Comparison of ENCODE assay signal across 21 cellular contexts in genomic region chr3:118544458-118544857, GRCh38.
A peak's percentile ranks its signal among the peaks of the same experiment; 100 is the strongest.
DNase-seq lines count a peak whose midpoint lies in the region; ATAC-seq, FAIRE-seq and TF ChIP-seq lines count a peak whose summit lies in the region.
"Had no signal": no experiment of that assay in that cellular context is flagged by ENCODE, and none has a peak within 500 bp of the region (broad histone marks: within the 10 kb centered on the region; RNA-seq: fewer than 3 reads in every experiment).

No MANE protein-coding gene starts in this region.

- H3K27me3 ChIP-seq in breast epithelium (no peaks in the 10 kb centered on the region), hepatocyte (no peaks in the 10 kb centered on the region), tibial artery (no peaks in the 10 kb centered on the region)
- H3K27me3 ChIP-seq: pancreas, tibial nerve had no signal

- WGBS in hepatocyte (ENCODE audit: low lambda C conversion rate, missing lambda C conversion rate) = 84% methylated on average over 5 of the region's 5 CpGs

- peak overlapping the region; percentile 75 for H3K27ac Mint-ChIP-seq in MCF 10A (ENCODE audit: low read depth, unreplicated experiment)
- H3K27ac Mint-ChIP-seq: activated CD8-positive, alpha-beta T cell treated with anti-CD3 and anti-CD28 coated beads for 36 hours; activated T-cell treated with anti-CD3 and anti-CD28 coated beads, Interleukin-2, amount 50 U/mL, for 72 hours; CD4-positive, alpha-beta T cell; stimulated activated effector memory CD8-positive, alpha-beta T cell treated with anti-CD3 and anti-CD28 coated beads, Interleukin-12 subunit alpha, Interleukin-12 subunit beta, amount 100 ng/mL, for 72 hours had no signal

- intact Hi-C loops in MCF 10A (cut with micrococcal nuclease) (no loop called here), breast epithelium (cut with DNase I; ENCODE audit: low total_unique reads) (no loop called here), tibial artery (cut with DNase I; ENCODE audit: low total_unique reads) (no loop called here)

- H3K4me1 ChIP-seq in breast epithelium (no peaks in the 10 kb centered on the region), hepatocyte (ENCODE audit: insufficient read depth) (peaks cover 13% of the 10 kb centered on the region), tibial artery (no peaks in the 10 kb centered on the region)
- H3K4me1 ChIP-seq: A549, pancreas, tibial nerve had no signal

- H3K9me3 Mint-ChIP-seq in MCF 10A (ENCODE audit: unreplicated experiment) = no peaks in the 10 kb centered on the region
- H3K9me3 Mint-ChIP-seq: activated CD8-positive, alpha-beta T cell treated with anti-CD3 and anti-CD28 coated beads for 36 hours had no signal

- POLR2A ChIA-PET in MCF 10A (lab: Yijun Ruan, JAX) (interaction anchor here (0.6 to 0.9 kb wide), 3 partner anchors 42 to 789 kb away, joined by 3 read pairs; no protein-coding TSS in a partner anchor), RWPE1 (lab: Yijun Ruan, JAX; ENCODE audit: low non-redundant PET) (no interaction called here)

- CTCF ChIA-PET in MCF 10A (lab: Yijun Ruan, JAX) = interaction anchor here (0.6 kb wide), 2 partner anchors 330 to 1144 kb away, joined by 3 read pairs; no protein-coding TSS in a partner anchor
- CTCF ChIA-PET in RWPE1 (lab: Yijun Ruan, JAX) = no interaction called here

- no peaks in the 10 kb centered on the region for H4K20me1 ChIP-seq in hepatocyte (ENCODE audit: insufficient read depth, poor library complexity, severe bottlenecking)

- H3K9me2 ChIP-seq in hepatocyte (replicated peaks; ENCODE audit: insufficient read depth) = no peaks in the 10 kb centered on the region

- H3K79me2 ChIP-seq in hepatocyte = no peaks in the 10 kb centered on the region

- H3K4me3 ChIP-seq in breast epithelium = no peak overlapping the region
- no peak overlapping the region for H3K4me3 ChIP-seq in hepatocyte
- no peak overlapping the region for H3K4me3 ChIP-seq in tibial artery
- H3K4me3 ChIP-seq: A549, pancreas, tibial nerve had no signal

- H3K9me3 ChIP-seq in breast epithelium = no peaks in the 10 kb centered on the region
- no peaks in the 10 kb centered on the region for H3K9me3 ChIP-seq in hepatocyte (ENCODE audit: low read depth)
- H3K9me3 ChIP-seq in tibial artery = no peaks in the 10 kb centered on the region
- H3K9me3 ChIP-seq: A549, pancreas, tibial nerve had no signal

- BruUV-seq in MCF 10A (replicated peaks; lab: Mats Ljungman, UMichigan) = no TSS peak

- H3K27ac ChIP-seq in breast epithelium = no peak overlapping the region
- peak overlapping the region; percentile 82 for H3K27ac ChIP-seq in RWPE1
- H3K27ac ChIP-seq in hepatocyte = no peak overlapping the region
- no peak overlapping the region for H3K27ac ChIP-seq in tibial artery
- H3K27ac ChIP-seq: A549, HL-60, pancreas, tibial nerve had no signal

- TF ChIP-seq POLR2A in breast epithelium (IDR thresholded peaks at IDR 0.05) = no peak

- H3K4me2 ChIP-seq in hepatocyte = no peak overlapping the region
- H3K4me2 ChIP-seq: A549 had no signal

- peaks cover 31% of the 10 kb centered on the region for H3K4me1 Mint-ChIP-seq in MCF 10A (ENCODE audit: insufficient read depth, unreplicated experiment)
- H3K4me1 Mint-ChIP-seq: stimulated activated effector memory CD8-positive, alpha-beta T cell treated with anti-CD3 and anti-CD28 coated beads, Interleukin-12 subunit alpha, Interleukin-12 subunit beta, amount 100 ng/mL, for 72 hours had no signal

- no peak overlapping the region for H3K4me3 Mint-ChIP-seq in MCF 10A (ENCODE audit: unreplicated experiment)
- H3K4me3 Mint-ChIP-seq: activated CD8-positive, alpha-beta T cell treated with anti-CD3 and anti-CD28 coated beads for 36 hours; activated T-cell treated with anti-CD3 and anti-CD28 coated beads, Interleukin-2, amount 50 U/mL, for 72 hours; CD4-positive, alpha-beta T cell; stimulated activated effector memory CD8-positive, alpha-beta T cell treated with anti-CD3 and anti-CD28 coated beads, Interleukin-12 subunit alpha, Interleukin-12 subunit beta, amount 100 ng/mL, for 72 hours had no signal

- TF ChIP-seq CTCF in MCF 10A (IDR thresholded peaks at IDR 0.05; ENCODE audit: unreplicated experiment) = no peak
- TF ChIP-seq CTCF in breast epithelium (IDR thresholded peaks at IDR 0.05) = no peak
- TF ChIP-seq CTCF in RWPE1 (conservative IDR thresholded peaks at IDR 0.05; ENCODE audit: low read depth) = no peak
- no peak for TF ChIP-seq CTCF in hepatocyte (IDR thresholded peaks at IDR 0.05; ENCODE audit: poor library complexity)
- TF ChIP-seq CTCF in tibial artery (IDR thresholded peaks at IDR 0.05) = no peak

- no peaks in the 10 kb centered on the region for H3K27me3 Mint-ChIP-seq in MCF 10A (ENCODE audit: insufficient read depth, unreplicated experiment)
- H3K27me3 Mint-ChIP-seq: activated CD8-positive, alpha-beta T cell treated with anti-CD3 and anti-CD28 coated beads for 36 hours; CD4-positive, alpha-beta T cell had no signal

- ATAC-seq in GM21360 (IDR thresholded peaks at IDR 0.05; ENCODE audit: unreplicated experiment) = no peak
- ATAC-seq: activated CD8-positive, alpha-beta T cell treated with anti-CD3 and anti-CD28 coated beads for 36 hours; activated T-cell treated with anti-CD3 and anti-CD28 coated beads, Interleukin-2, amount 50 U/mL, for 72 hours; left lobe of liver; pancreas; stimulated activated effector memory CD8-positive, alpha-beta T cell treated with anti-CD3 and anti-CD28 coated beads, Interleukin-12 subunit alpha, Interleukin-12 subunit beta, amount 100 ng/mL, for 72 hours had no signal

- peak; percentile 69 for FAIRE-seq in urothelium cell line (lab: Jason Lieb, UNC)
- FAIRE-seq: A549, pancreas, small intestine had no signal

- peak; percentile 61 for DNase-seq in MCF 10A (ENCODE audit: unreplicated experiment)
- no peak for DNase-seq in breast epithelium (ENCODE audit: low spot score in 2 of 2)
- peak; percentile 75 for DNase-seq in RWPE1 (ENCODE audit: low spot score)
- DNase-seq in hepatocyte (ENCODE audit: low spot score) = peak; percentile 15
- DNase-seq in urothelium cell line (ENCODE audit: low spot score) = peak; percentile 67
- DNase-seq in GM19240 (ENCODE audit: insufficient read length, low spot score) = no peak
- DNase-seq in tibial artery = no peak
- DNase-seq: activated CD8-positive, alpha-beta T cell treated with anti-CD3 and anti-CD28 coated beads for 36 hours; activated T-cell treated with anti-CD3 and anti-CD28 coated beads, Interleukin-2, amount 50 U/mL, for 72 hours; CD4-positive, alpha-beta T cell; GDM1; NCI-H1436 treated with DMSO at 0.1 percent for 48 hours; NCI-H446; pancreas; small intestine had no signal

- H3K36me3 Mint-ChIP-seq in MCF 10A (ENCODE audit: insufficient read depth, unreplicated experiment) = no peaks in the 10 kb centered on the region
- H3K36me3 Mint-ChIP-seq: stimulated activated effector memory CD8-positive, alpha-beta T cell treated with anti-CD3 and anti-CD28 coated beads, Interleukin-12 subunit alpha, Interleukin-12 subunit beta, amount 100 ng/mL, for 72 hours had no signal

- no peak overlapping the region for H2AFZ ChIP-seq in hepatocyte

- no peaks in the 10 kb centered on the region for H3K36me3 ChIP-seq in breast epithelium
- no peaks in the 10 kb centered on the region for H3K36me3 ChIP-seq in hepatocyte (replicated peaks; ENCODE audit: insufficient read depth, low read depth)
- no peaks in the 10 kb centered on the region for H3K36me3 ChIP-seq in tibial artery
- H3K36me3 ChIP-seq: pancreas, tibial nerve had no signal

Comparison
In these comparisons a context has a peak if more than half of its experiments do, and no peak if none do; other contexts are left out.
1. DNase-seq: peak in MCF 10A (single experiment), RWPE1 (single experiment), hepatocyte (single experiment) and urothelium cell line (single experiment); none in breast epithelium (0 of 2), GM19240 (single experiment) and tibial artery (0 of 2).